19 cellular contexts compared by ENCODE assay signal in the genomic region with DNA sequence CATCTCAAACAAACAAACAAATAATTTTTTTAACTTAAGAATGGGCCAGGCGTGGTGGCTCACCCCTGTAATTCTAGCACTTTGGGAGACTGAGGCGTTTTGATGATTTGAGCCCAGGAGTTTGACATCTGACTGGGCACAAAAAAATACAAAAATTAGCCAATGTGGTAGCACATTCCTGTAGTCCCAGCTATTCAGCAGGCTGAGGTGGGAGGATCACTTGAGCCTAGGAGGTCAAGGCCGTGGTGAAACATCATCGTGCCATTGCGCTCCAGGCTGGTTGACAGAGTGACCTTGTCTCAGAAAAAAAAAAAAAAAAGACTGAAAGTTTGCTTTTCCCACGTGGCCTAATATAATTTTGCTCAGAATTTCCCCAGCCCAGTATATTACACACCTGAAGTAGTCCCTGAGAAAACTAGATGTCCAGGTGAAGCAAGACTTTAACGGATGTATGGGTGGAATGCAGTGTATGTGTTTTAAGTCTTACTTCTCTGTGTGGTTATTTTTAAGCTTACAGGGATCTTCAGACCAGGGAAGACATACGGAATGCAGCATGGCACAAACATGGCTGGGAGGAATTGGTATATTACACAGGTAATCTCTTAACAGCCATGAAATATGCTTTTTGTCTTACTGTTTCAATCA. TPM values are rescaled to one million over a fixed set of nuclear protein-coding genes. Genes with fewer than 3 reads are reported as not detected.
DNase-seq lines count a peak whose midpoint lies in the region; ATAC-seq and TF ChIP-seq lines count a peak whose summit lies in the region.
"Had no signal": no experiment of that assay in that cellular context is flagged by ENCODE, and none has a peak within 500 bp of the region (broad histone marks: within the 10 kb centered on the region; RNA-seq: fewer than 3 reads in every experiment).

No MANE protein-coding gene starts in this region.

- no peaks in the 10 kb centered on the region for H3K9me3 ChIP-seq in CD4-positive, alpha-beta T cell (ENCODE audit: control insufficient read depth, low read length)
- H3K9me3 ChIP-seq in liver (ENCODE audit: control insufficient read depth in 4 of 4, low read length in 3 of 4), result no peaks in the 10 kb centered on the region
- H3K9me3 ChIP-seq: BE2C had no signal

- H3K4me1 Mint-ChIP-seq in CD14-positive monocyte (peaks cover 10% of the 10 kb centered on the region), endothelial cell (ENCODE audit: unreplicated experiment) (no peaks in the 10 kb centered on the region), chondrocyte (ENCODE audit: low read depth) (no peaks in the 10 kb centered on the region)
- H3K4me1 Mint-ChIP-seq in CD4-positive, alpha-beta T cell (ENCODE audit: low read depth), result no peaks in the 10 kb centered on the region

- H3K4me1 ChIP-seq in liver (ENCODE audit: control insufficient read depth in 4 of 4, insufficient read depth in 4 of 4, low read length in 3 of 4), result peaks cover 0 to 5% (median under 1%) of the 10 kb centered on the region in 4 donors
- H3K4me1 ChIP-seq: BE2C had no signal

- ATAC-seq in CD4-positive, alpha-beta T cell (ENCODE audit: poor library complexity), result no peak
- no peak for ATAC-seq in GM21447 (IDR thresholded peaks at IDR 0.05; ENCODE audit: unreplicated experiment)
- ATAC-seq: K562 had no signal

- peak overlapping the region; percentile 11 for H3K27ac ChIP-seq in CD4-positive, alpha-beta T cell (ENCODE audit: low read depth, low read length)
- H3K27ac ChIP-seq in liver (ENCODE audit: low read depth in 1 of 2, low read length in 2 of 2), result no peak overlapping the region
- H3K27ac ChIP-seq: GM23248, HL-60 had no signal

- H3K36me3 Mint-ChIP-seq in CD14-positive monocyte (peaks cover 60 to 72% of the 10 kb centered on the region in 2 donors), endothelial cell (ENCODE audit: low read depth, unreplicated experiment) (peaks cover 14% of the 10 kb centered on the region), chondrocyte (ENCODE audit: low read depth) (peaks cover 35% of the 10 kb centered on the region)
- H3K36me3 Mint-ChIP-seq in CD4-positive, alpha-beta T cell (ENCODE audit: low read depth), result peaks cover 60% of the 10 kb centered on the region

- POLR2A ChIA-PET in CD4-positive, alpha-beta T cell (lab: Charles Lee), result interaction anchor here (0.7 kb wide), 1 partner anchor 55 kb away, joined by 3 read pairs; the partner anchor contains the start of gene CCT6A

- no peaks in the 10 kb centered on the region for H3K27me3 ChIP-seq in CD4-positive, alpha-beta T cell (ENCODE audit: control insufficient read depth, insufficient read depth, low read length)
- no peaks in the 10 kb centered on the region for H3K27me3 ChIP-seq in liver (ENCODE audit: control insufficient read depth in 4 of 4, insufficient read depth in 4 of 4, low read length in 3 of 4)
- H3K27me3 ChIP-seq: BE2C had no signal

- intact Hi-C loops in CD14-positive monocyte (cut with micrococcal nuclease), result no loop called here
- intact Hi-C loops in CD4-positive, alpha-beta T cell (cut with DNase I, micrococcal nuclease), result no loop called here

- TF ChIP-seq CTCF in CD14-positive monocyte (IDR thresholded peaks at IDR 0.05) (no peak), endothelial cell (IDR thresholded peaks at IDR 0.05; ENCODE audit: unreplicated experiment) (no peak), liver (IDR thresholded peaks at IDR 0.05; ENCODE audit: low read depth, low read length, missing input control) (no peak), chondrocyte (IDR thresholded peaks at IDR 0.05) (no peak)
- no peak for TF ChIP-seq CTCF in CD4-positive, alpha-beta T cell (IDR thresholded peaks at IDR 0.05)

- H3K27ac Mint-ChIP-seq in CD14-positive monocyte (peak overlapping the region in 4 of 7 donors; percentile 32 to 68 (median 44)), endothelial cell (ENCODE audit: unreplicated experiment) (no peak overlapping the region), chondrocyte (ENCODE audit: unreplicated experiment) (no peak overlapping the region)
- H3K27ac Mint-ChIP-seq in CD4-positive, alpha-beta T cell, result no peak overlapping the region

- H3K27me3 Mint-ChIP-seq in CD14-positive monocyte (ENCODE audit: low read depth in 3 of 3) (peaks cover 0 to 3% (median 0%) of the 10 kb centered on the region in 3 donors), endothelial cell (ENCODE audit: unreplicated experiment) (peaks cover 4% of the 10 kb centered on the region), chondrocyte (ENCODE audit: low read depth) (no peaks in the 10 kb centered on the region)
- no peaks in the 10 kb centered on the region for H3K27me3 Mint-ChIP-seq in CD4-positive, alpha-beta T cell
- H3K27me3 Mint-ChIP-seq: CD4-positive, alpha-beta memory T cell had no signal

- no peak for TF ChIP-seq RAD21 in liver (IDR thresholded peaks at IDR 0.05)

- CTCF ChIA-PET in CD4-positive, alpha-beta T cell (lab: Charles Lee), result no interaction called here

- no peaks in the 10 kb centered on the region for H3K9me3 Mint-ChIP-seq in CD14-positive monocyte
- H3K9me3 Mint-ChIP-seq in CD4-positive, alpha-beta T cell, result no peaks in the 10 kb centered on the region
- no peaks in the 10 kb centered on the region for H3K9me3 Mint-ChIP-seq in endothelial cell (ENCODE audit: unreplicated experiment)
- no peaks in the 10 kb centered on the region for H3K9me3 Mint-ChIP-seq in chondrocyte (ENCODE audit: low read depth)
- H3K9me3 Mint-ChIP-seq: CD4-positive, alpha-beta memory T cell had no signal

- H3K4me3 Mint-ChIP-seq in CD14-positive monocyte, result no peak overlapping the region
- H3K4me3 Mint-ChIP-seq in CD4-positive, alpha-beta T cell, result no peak overlapping the region
- H3K4me3 Mint-ChIP-seq in endothelial cell (ENCODE audit: unreplicated experiment), result peak overlapping the region; percentile 70
- H3K4me3 Mint-ChIP-seq in chondrocyte (ENCODE audit: unreplicated experiment), result no peak overlapping the region
- H3K4me3 Mint-ChIP-seq: CD4-positive, alpha-beta memory T cell had no signal

- H3K4me3 ChIP-seq in liver (ENCODE audit: low read depth in 1 of 3, low read length in 3 of 3), result no peak overlapping the region
- H3K4me3 ChIP-seq: GM23248, K562 had no signal

- 76% methylated on average over 8 of the region's 8 CpGs for WGBS in liver

- H3K36me3 ChIP-seq in liver (ENCODE audit: control insufficient read depth in 4 of 4, insufficient read depth in 3 of 4, low read depth in 1 of 4, low read length in 3 of 4), result peaks cover 3 to 40% (median 17%) of the 10 kb centered on the region in 4 donors

- H3K9ac ChIP-seq in liver (ENCODE audit: low read depth in 1 of 2, low read length in 2 of 2), result no peak overlapping the region
- H3K9ac ChIP-seq: GM23248 had no signal

- DNase-seq in CD14-positive monocyte (ENCODE audit: low spot score) (no peak), endothelial cell (ENCODE audit: low spot score) (no peak), SHP77 treated with DMSO at 0.1 percent for 48 hours (lab: John Stamatoyannopoulos, UW) (no peak), chondrocyte (ENCODE audit: low spot score) (no peak)
- no peak for DNase-seq in CD4-positive, alpha-beta T cell
- DNase-seq: ACHN; BE2C; C1 segment of cervical spinal cord; CD4-positive, alpha-beta memory T cell; DMS153; DMS79; GDM1; GM23248; HCEC 1CT; IMR-90 had no signal

TF ChIP-seq in liver, 16 proteins besides CTCF, POLR2A, EP300 and RAD21 (continues in another document):
- TF ChIP-seq RXRA (IDR thresholded peaks at IDR 0.05) (peak; percentile 20 to 68), FOXA1 (IDR thresholded peaks at IDR 0.05) (no peak), JUND (IDR thresholded peaks at IDR 0.05) (no peak), TAF1 (conservative IDR thresholded peaks at IDR 0.05) (no peak), EGR1 (IDR thresholded peaks at IDR 0.05; ENCODE audit: low read depth in 2 of 2) (no peak), FOXA2 (IDR thresholded peaks at IDR 0.05) (no peak), HNF4G (IDR thresholded peaks at IDR 0.05) (no peak), YY1 (IDR thresholded peaks at IDR 0.05) (no peak)
- TF ChIP-seq, protein P1, sequence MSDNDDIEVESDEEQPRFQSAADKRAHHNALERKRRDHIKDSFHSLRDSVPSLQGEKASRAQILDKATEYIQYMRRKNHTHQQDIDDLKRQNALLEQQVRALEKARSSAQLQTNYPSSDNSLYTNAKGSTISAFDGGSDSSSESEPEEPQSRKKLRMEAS (IDR thresholded peaks at IDR 0.05), result no peak

RNA-seq across cellular contexts. Expression of gene NIPSNAP2, which starts 32.6 kb away (rescaled TPM):
- polyA plus RNA-seq in CD14-positive monocyte (10 to 100 TPM; 88.0 to 97.5 TPM), liver (10 to 100 TPM in 1 of 2 donors, 1 to 10 TPM in 1; 6.0 to 11.9 TPM)
- 10 to 100 TPM; 40.7 to 45.9 TPM for total RNA-seq in CD4-positive, alpha-beta T cell
- total RNA-seq in endothelial cell (ENCODE audit: unreplicated experiment) (39.4 TPM), liver (10 to 100 TPM; 11.6 to 20.4 TPM), chondrocyte (37.3 to 43.4 TPM (median 43.0 TPM) in 3 replicates)

RNA-seq across cellular contexts. Expression of gene MRPS17, which starts 45.3 kb away (rescaled TPM):
- 10 to 100 TPM; 10.9 to 14.6 TPM for polyA plus RNA-seq in CD14-positive monocyte
- 1 to 10 TPM; 6.7 to 6.9 TPM for total RNA-seq in CD4-positive, alpha-beta T cell
- 11.7 TPM for total RNA-seq in endothelial cell (ENCODE audit: unreplicated experiment)
- total RNA-seq in liver, result 10 to 100 TPM in 1 of 2 donors, 1 to 10 TPM in 1; 7.2 to 10.6 TPM
- 10 to 100 TPM; 10.8 to 39.7 TPM for polyA plus RNA-seq in liver
- total RNA-seq in chondrocyte, result 11.8 to 13.0 TPM (median 11.9 TPM) in 3 replicates

RNA-seq across cellular contexts. Expression of gene PSPH, which starts 54.3 kb away (rescaled TPM):
- polyA plus RNA-seq in CD14-positive monocyte (1 to 10 TPM; 5.3 to 6.7 TPM), liver (1 to 10 TPM; 5.5 to 7.4 TPM)
- total RNA-seq in CD4-positive, alpha-beta T cell, result 1 to 10 TPM; 1.2 to 1.9 TPM
- total RNA-seq in endothelial cell (ENCODE audit: unreplicated experiment) (38.1 TPM), liver (10 to 100 TPM; 10.6 to 35.9 TPM), chondrocyte (11.4 to 37.5 TPM (median 35.9 TPM) in 3 replicates)

RNA-seq across cellular contexts. Expression of gene CCT6A, which starts 54.6 kb away (rescaled TPM):
- 10 to 100 TPM; 63.3 to 81.4 TPM for polyA plus RNA-seq in CD14-positive monocyte
- total RNA-seq in CD4-positive, alpha-beta T cell, result 10 to 100 TPM; 31.8 to 33.0 TPM
- 174 TPM for total RNA-seq in endothelial cell (ENCODE audit: unreplicated experiment)
- total RNA-seq in liver, result 10 to 100 TPM; 48.6 to 80.0 TPM
- polyA plus RNA-seq in liver, result 10 to 100 TPM; 44.6 to 49.5 TPM
- 97.2 to 123 TPM (median 101 TPM) in 3 replicates for total RNA-seq in chondrocyte

Comparison
In these comparisons a context has a peak if more than half of its experiments do, and no peak if none do; other contexts are left out.
1. H3K27ac Mint-ChIP-seq: peak in CD14-positive monocyte (4 of 7); none in CD4-positive, alpha-beta T cell (single experiment), endothelial cell (single experiment) and chondrocyte (single experiment).